25 cellular contexts compared by ENCODE assay signal in the genomic region with DNA sequence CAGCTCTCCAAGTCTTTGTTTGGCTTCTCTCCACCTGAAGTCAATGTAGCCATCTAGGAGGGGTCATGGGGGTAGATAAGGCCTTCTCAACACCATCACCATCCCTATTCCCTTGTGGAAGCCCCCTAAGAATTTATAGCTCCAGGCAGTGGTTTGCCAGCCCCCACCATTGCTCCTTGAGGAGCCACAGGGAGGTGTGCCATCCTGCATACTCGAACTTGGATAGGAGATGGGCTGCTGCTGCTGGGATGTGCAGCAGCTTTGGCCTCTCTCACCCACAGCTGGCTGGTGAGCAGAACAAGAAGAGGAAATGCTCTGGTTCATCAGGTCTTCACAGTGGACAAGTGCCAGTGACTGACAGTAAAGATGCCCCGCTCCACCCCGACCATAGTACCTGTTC. TPM values are rescaled to one million over a fixed set of nuclear protein-coding genes. Genes with fewer than 3 reads are reported as not detected.
A peak's percentile ranks its signal among the peaks of the same experiment; 100 is the strongest.
DNase-seq lines count a peak whose midpoint lies in the region; ATAC-seq lines count a peak whose summit lies in the region.
"Had no signal": no experiment of that assay in that cellular context is flagged by ENCODE, and none has a peak within 500 bp of the region (broad histone marks: within the 10 kb centered on the region; RNA-seq: fewer than 3 reads in every experiment).

No MANE protein-coding gene starts in this region.

- H3K27ac Mint-ChIP-seq in activated naive CD4-positive, alpha-beta T cell treated with anti-CD3 and anti-CD28 coated beads, Interleukin-2, amount 50 U/mL, for 24 hours: peak overlapping the region; percentile 84
- H3K27ac Mint-ChIP-seq in activated naive CD4-positive, alpha-beta T cell treated with anti-CD3 and anti-CD28 coated beads, Interleukin-2, amount 10 ng/mL, durations not matched to agents 7 days and 5 days: no peak overlapping the region
- H3K27ac Mint-ChIP-seq in T-helper 17 cell: peak overlapping the region; percentile 19
- peak overlapping the region in 6 of 10 donors; percentile 9 to 65 (median 38) for H3K27ac Mint-ChIP-seq in naive thymus-derived CD8-positive, alpha-beta T cell

- H3K9me3 ChIP-seq in T-helper 17 cell (ENCODE audit: control insufficient read depth, low read length, poor library complexity, severe bottlenecking): no peaks in the 10 kb centered on the region
- H3K9me3 ChIP-seq: SJSA1 had no signal

- ATAC-seq in T-helper 17 cell (no peak), GM21381 (IDR thresholded peaks at IDR 0.05; ENCODE audit: unreplicated experiment) (no peak), GM21529 (IDR thresholded peaks at IDR 0.05; ENCODE audit: unreplicated experiment) (no peak), HG03342 (IDR thresholded peaks at IDR 0.05; ENCODE audit: unreplicated experiment) (no peak)
- ATAC-seq in naive thymus-derived CD8-positive, alpha-beta T cell: no peak
- ATAC-seq: HCT116 had no signal

- peaks cover 42% of the 10 kb centered on the region for H3K4me1 Mint-ChIP-seq in activated naive CD4-positive, alpha-beta T cell treated with anti-CD3 and anti-CD28 coated beads, Interleukin-2, amount 50 U/mL, for 24 hours
- peaks cover 45% of the 10 kb centered on the region for H3K4me1 Mint-ChIP-seq in activated naive CD4-positive, alpha-beta T cell treated with anti-CD3 and anti-CD28 coated beads, Interleukin-2, amount 10 ng/mL, durations not matched to agents 7 days and 5 days
- peaks cover 33% of the 10 kb centered on the region for H3K4me1 Mint-ChIP-seq in T-helper 17 cell
- peaks cover 24 to 45% (median 33%) of the 10 kb centered on the region in 4 donors for H3K4me1 Mint-ChIP-seq in naive thymus-derived CD8-positive, alpha-beta T cell

- peaks cover 28% of the 10 kb centered on the region for H3K36me3 Mint-ChIP-seq in activated naive CD4-positive, alpha-beta T cell treated with anti-CD3 and anti-CD28 coated beads, Interleukin-2, amount 50 U/mL, for 24 hours
- peaks cover 33% of the 10 kb centered on the region for H3K36me3 Mint-ChIP-seq in activated naive CD4-positive, alpha-beta T cell treated with anti-CD3 and anti-CD28 coated beads, Interleukin-2, amount 10 ng/mL, durations not matched to agents 7 days and 5 days
- H3K36me3 Mint-ChIP-seq in T-helper 17 cell (ENCODE audit: low read depth): peaks cover 16% of the 10 kb centered on the region
- peaks cover 2 to 44% (median 7%) of the 10 kb centered on the region in 3 donors for H3K36me3 Mint-ChIP-seq in naive thymus-derived CD8-positive, alpha-beta T cell

- no peaks in the 10 kb centered on the region for H3K9me3 Mint-ChIP-seq in activated naive CD4-positive, alpha-beta T cell treated with anti-CD3 and anti-CD28 coated beads, Interleukin-2, amount 50 U/mL, for 24 hours
- no peaks in the 10 kb centered on the region for H3K9me3 Mint-ChIP-seq in activated naive CD4-positive, alpha-beta T cell treated with anti-CD3 and anti-CD28 coated beads, Interleukin-2, amount 10 ng/mL, durations not matched to agents 7 days and 5 days
- no peaks in the 10 kb centered on the region for H3K9me3 Mint-ChIP-seq in naive thymus-derived CD8-positive, alpha-beta T cell
- H3K9me3 Mint-ChIP-seq: CD8-positive, alpha-beta memory T cell had no signal

- H3K4me3 Mint-ChIP-seq in activated naive CD4-positive, alpha-beta T cell treated with anti-CD3 and anti-CD28 coated beads, Interleukin-2, amount 50 U/mL, for 24 hours: no peak overlapping the region
- H3K4me3 Mint-ChIP-seq in activated naive CD4-positive, alpha-beta T cell treated with anti-CD3 and anti-CD28 coated beads, Interleukin-2, amount 10 ng/mL, durations not matched to agents 7 days and 5 days: no peak overlapping the region
- H3K4me3 Mint-ChIP-seq in T-helper 17 cell: no peak overlapping the region
- no peak overlapping the region for H3K4me3 Mint-ChIP-seq in naive thymus-derived CD8-positive, alpha-beta T cell
- H3K4me3 Mint-ChIP-seq: B cell had no signal

- CTCF ChIA-PET in activated naive CD4-positive, alpha-beta T cell treated with anti-CD3 and anti-CD28 coated beads, Interleukin-2, amount 10 ng/mL, durations not matched to agents 7 days and 5 days (lab: Charles Lee): interaction anchor here (1.1 to 2.4 kb wide), 4 partner anchors 10 to 210 kb away, joined by 3 to 9 read pairs (median 6); no protein-coding TSS in a partner anchor

- no peaks in the 10 kb centered on the region for H3K27me3 Mint-ChIP-seq in activated naive CD4-positive, alpha-beta T cell treated with anti-CD3 and anti-CD28 coated beads, Interleukin-2, amount 50 U/mL, for 24 hours
- H3K27me3 Mint-ChIP-seq in activated naive CD4-positive, alpha-beta T cell treated with anti-CD3 and anti-CD28 coated beads, Interleukin-2, amount 10 ng/mL, durations not matched to agents 7 days and 5 days: no peaks in the 10 kb centered on the region
- H3K27me3 Mint-ChIP-seq in T-helper 17 cell: no peaks in the 10 kb centered on the region
- no peaks in the 10 kb centered on the region for H3K27me3 Mint-ChIP-seq in naive thymus-derived CD8-positive, alpha-beta T cell
- H3K27me3 Mint-ChIP-seq: B cell; CD8-positive, alpha-beta memory T cell had no signal

- POLR2A ChIA-PET in naive thymus-derived CD8-positive, alpha-beta T cell (lab: Charles Lee): interaction anchor here (0.6 to 1.2 kb wide), 3 partner anchors 8 to 91 kb away, joined by 3 to 10 read pairs (median 6); no protein-coding TSS in a partner anchor

- no peak for DNase-seq in activated naive CD4-positive, alpha-beta T cell treated with anti-CD3 and anti-CD28 coated beads, Interleukin-2, amount 10 ng/mL, durations not matched to agents 7 days and 5 days
- DNase-seq in T-helper 17 cell: no peak
- no peak for DNase-seq in naive thymus-derived CD8-positive, alpha-beta T cell
- DNase-seq: CD8-positive, alpha-beta memory T cell; DMS79 treated with DMSO at 0.1 percent for 48 hours; GF-D8; NCI-H1048; NCI-H1417; NCI-H1694; NCI-H2029 treated with DMSO at 0.1 percent for 48 hours; NCI-H446 treated with DMSO at 0.1 percent for 48 hours; NCI-H526; NCI-H82; PC-9; Right ventricle myocardium superior had no signal

RNA-seq across cellular contexts. Expression of a gene that starts 4.8 kb away (rescaled TPM):
- 10 to 100 TPM; 27.5 to 32.0 TPM for total RNA-seq in T-helper 17 cell
- 10 to 100 TPM; 39.7 to 42.1 TPM for total RNA-seq in naive thymus-derived CD8-positive, alpha-beta T cell
- polyA plus RNA-seq in naive thymus-derived CD8-positive, alpha-beta T cell: 100 to 1,000 TPM in 2 of 3 donors, 10 to 100 TPM in 1; 85.6 to 124 (median 103) TPM

RNA-seq across cellular contexts. Expression of a gene that starts 4.9 kb away (rescaled TPM):
- 10 to 100 TPM; 39.2 to 39.6 TPM for total RNA-seq in T-helper 17 cell
- 10 to 100 TPM; 44.2 to 45.1 TPM for total RNA-seq in naive thymus-derived CD8-positive, alpha-beta T cell
- 10 to 100 TPM; 27.3 to 70.4 (median 42.0) TPM for polyA plus RNA-seq in naive thymus-derived CD8-positive, alpha-beta T cell

RNA-seq across cellular contexts. Expression of a gene that starts 16.9 kb away (rescaled TPM):
- under 1 TPM in 1 of 2 donors, not detected in 1; 0.94 TPM for total RNA-seq in T-helper 17 cell
- 10 to 100 TPM; 41.3 to 44.3 TPM for total RNA-seq in naive thymus-derived CD8-positive, alpha-beta T cell
- polyA plus RNA-seq in naive thymus-derived CD8-positive, alpha-beta T cell: 1 to 10 TPM; 3.8 to 6.7 (median 6.7) TPM
- total RNA-seq: H1, HT-29, PC-9, Right ventricle myocardium superior, RPMI7951, SJSA1 had no signal

RNA-seq across cellular contexts. Expression of a gene that starts 22.8 kb away (rescaled TPM):
- total RNA-seq in T-helper 17 cell: under 1 TPM in 1 of 2 donors, not detected in 1; 0.35 TPM
- total RNA-seq in naive thymus-derived CD8-positive, alpha-beta T cell: under 1 TPM; 0.39 to 0.58 TPM
- not detected for polyA plus RNA-seq in naive thymus-derived CD8-positive, alpha-beta T cell
- total RNA-seq: B cell; CD8-positive, alpha-beta memory T cell; PC-9; RPMI7951; SJSA1 had no signal
- polyA plus RNA-seq: CD8-positive, alpha-beta memory T cell had no signal

RNA-seq across cellular contexts. Expression of a gene that starts 24.1 kb away (rescaled TPM):
- not detected for total RNA-seq in T-helper 17 cell
- under 1 TPM in 1 of 2 experiments, not detected in 1; 0.08 TPM for total RNA-seq in naive thymus-derived CD8-positive, alpha-beta T cell
- polyA plus RNA-seq in naive thymus-derived CD8-positive, alpha-beta T cell: not detected
- polyA plus RNA-seq: CD8-positive, alpha-beta memory T cell had no signal

Comparison
In these comparisons a context has a peak if more than half of its experiments do, and no peak if none do; other contexts are left out.
1. RNA of a gene that starts 16.9 kb away (total RNA-seq): 41.3 to 44.3 TPM in naive thymus-derived CD8-positive, alpha-beta T cell; 0.94 TPM in T-helper 17 cell; every median in the first group is over 10 times any median in the second.